Comparison of ENCODE assay signal across 10 cellular contexts in genomic region chr4:30718889-30719252, GRCh38. TPM values are rescaled to one million over a fixed set of nuclear protein-coding genes. Genes with fewer than 3 reads are reported as not detected.
DNase-seq lines count a peak whose midpoint lies in the region; TF ChIP-seq lines count a peak whose summit lies in the region.
"Had no signal": no experiment of that assay in that cellular context is flagged by ENCODE, and none has a peak within 500 bp of the region (broad histone marks: within the 10 kb centered on the region; RNA-seq: fewer than 3 reads in every experiment).

No MANE protein-coding gene starts in this region.

- peak overlapping the region; percentile 98 for H3K27ac Mint-ChIP-seq in osteocyte (ENCODE audit: unreplicated experiment)
- H3K27ac Mint-ChIP-seq: naive B cell had no signal

- DNase-seq in DMS53 (lab: John Stamatoyannopoulos, UW) (peak; percentile 62), NCI-H69 (lab: John Stamatoyannopoulos, UW) (peak; percentile 18), epithelial cell of esophagus (ENCODE audit: low read depth) (peak; percentile 50), osteocyte (ENCODE audit: extremely low spot score, unreplicated experiment) (no peak), GM19238 (ENCODE audit: insufficient read length, low spot score) (no peak), NCI-H510A treated with DMSO at 0.1 percent for 48 hours (lab: John Stamatoyannopoulos, UW) (no peak)
- no peak for DNase-seq in central memory CD4-positive, alpha-beta T cell
- no peak for DNase-seq in activated CD4-positive, CD25-positive, alpha-beta regulatory T cell treated with anti-CD3 and anti-CD28 coated beads, Interleukin-2, amount 50 U/mL, for 72 hours
- DNase-seq: naive B cell had no signal

- peaks cover 14% of the 10 kb centered on the region for H3K36me3 Mint-ChIP-seq in osteocyte (ENCODE audit: unreplicated experiment)

- H3K4me1 Mint-ChIP-seq in osteocyte (ENCODE audit: unreplicated experiment), result peaks cover 18% of the 10 kb centered on the region

- H3K9me3 Mint-ChIP-seq in osteocyte (ENCODE audit: unreplicated experiment), result no peaks in the 10 kb centered on the region

- H3K27me3 Mint-ChIP-seq in osteocyte (ENCODE audit: unreplicated experiment), result no peaks in the 10 kb centered on the region

- TF ChIP-seq CTCF in epithelial cell of esophagus (IDR thresholded peaks at IDR 0.05; ENCODE audit: insufficient read depth, low read depth, low read length, missing control alignments), result peak; percentile 32
- TF ChIP-seq CTCF in osteocyte (IDR thresholded peaks at IDR 0.05), result peak; percentile 57

- peak overlapping the region; percentile 100 for H3K4me3 Mint-ChIP-seq in osteocyte (ENCODE audit: unreplicated experiment)

- peak overlapping the region; percentile 70 for H3K4me3 ChIP-seq in epithelial cell of esophagus (ENCODE audit: low read length)
- H3K4me3 ChIP-seq: K562 had no signal

RNA-seq across cellular contexts. Expression of gene PCDH7, which starts 1.3 kb away (rescaled TPM):
- total RNA-seq in osteocyte, result 139 and 147 TPM in 2 replicates
- total RNA-seq: K562 had no signal

Comparison
In these comparisons a context has a peak if more than half of its experiments do, and no peak if none do; other contexts are left out.
1. DNase-seq: peak in DMS53 (single experiment), NCI-H69 (single experiment) and epithelial cell of esophagus (single experiment); none in osteocyte (single experiment), central memory CD4-positive, alpha-beta T cell (single experiment), GM19238 (single experiment), NCI-H510A treated with DMSO at 0.1 percent for 48 hours (single experiment) and activated CD4-positive, CD25-positive, alpha-beta regulatory T cell treated with anti-CD3 and anti-CD28 coated beads, Interleukin-2, amount 50 U/mL, for 72 hours (single experiment).